In the genomic region with DNA sequence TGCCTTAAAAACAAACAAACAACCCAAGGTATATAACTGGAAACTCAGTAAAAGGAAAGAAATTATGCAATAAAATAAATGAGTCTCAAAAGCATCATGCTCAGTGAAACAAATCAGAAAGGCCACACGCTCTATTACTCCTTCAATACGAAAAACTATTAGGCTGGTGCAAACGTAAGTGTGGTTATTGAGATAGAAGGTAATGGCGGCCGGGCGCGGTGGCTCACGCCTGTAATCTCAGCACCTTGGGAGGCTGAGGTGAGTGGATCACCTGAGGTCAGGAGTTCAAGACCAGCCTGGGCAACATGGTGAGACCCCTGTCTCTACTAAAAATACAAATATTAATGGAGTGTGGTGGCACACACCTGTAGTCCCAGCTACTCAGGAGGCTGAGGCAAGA, we compare ENCODE assay signal across 5 cellular contexts. TPM values are rescaled to one million over a fixed set of nuclear protein-coding genes. Genes with fewer than 3 reads are reported as not detected.
"Had no signal": no experiment of that assay in that cellular context is flagged by ENCODE, and none has a peak within 500 bp of the region (broad histone marks: within the 10 kb centered on the region; RNA-seq: fewer than 3 reads in every experiment).

No MANE protein-coding gene starts in this region.

RNA-seq across cellular contexts. Expression of a gene that starts 17.6 kb away (rescaled TPM):
- total RNA-seq: dermis microvascular lymphatic vessel endothelial cell, foreskin keratinocyte, glomerular endothelial cell had no signal
- polyA plus RNA-seq: foreskin keratinocyte, keratinocyte, mammary epithelial cell had no signal
